28 cellular contexts compared by ENCODE assay signal in genomic region chr1:229714306-229714705, GRCh38.
"Had no signal": no experiment of that assay in that cellular context is flagged by ENCODE, and none has a peak within 500 bp of the region (broad histone marks: within the 10 kb centered on the region; RNA-seq: fewer than 3 reads in every experiment).

No MANE protein-coding gene starts in this region.

- H3K27me3 ChIP-seq: MG63 had no signal

- H3K9me3 ChIP-seq: MG63 had no signal

- DNase-seq: MV-4-11, NCI-H1092, NCI-H1092 treated with DMSO at 0.1 percent for 48 hours, NCI-H1105, NCI-H1105 treated with DMSO at 0.1 percent for 48 hours, NCI-H1417, NCI-H1417 treated with DMSO at 0.1 percent for 48 hours, NCI-H1436, NCI-H1436 treated with DMSO at 0.1 percent for 48 hours, NCI-H1694, NCI-H1694 treated with DMSO at 0.1 percent for 48 hours, NCI-H187, NCI-H187 treated with DMSO at 0.1 percent for 48 hours, NCI-H1930, NCI-H2029, NCI-H2029 treated with DMSO at 0.1 percent for 48 hours, NCI-H2081 treated with DMSO at 0.1 percent for 48 hours, NCI-H2107, NCI-H2171, NCI-H2171 treated with DMSO at 0.1 percent for 48 hours, NCI-H2227 treated with DMSO at 0.1 percent for 48 hours, NCI-H226, NCI-H345, NCI-H446, NCI-H446 treated with DMSO at 0.1 percent for 48 hours, NCI-H510A, NCI-H510A treated with DMSO at 0.1 percent for 48 hours had no signal

- H3K36me3 ChIP-seq: MG63 had no signal

- H3K4me3 ChIP-seq: MG63 had no signal
